In genomic region chr9:130860458-130861316, GRCh38 we compare ENCODE assay signal across 11 cellular contexts. TPM values are rescaled to one million over a fixed set of nuclear protein-coding genes. Genes with fewer than 3 reads are reported as not detected.
DNase-seq lines count a peak whose midpoint lies in the region; ATAC-seq and TF ChIP-seq lines count a peak whose summit lies in the region.
"Had no signal": no experiment of that assay in that cellular context is flagged by ENCODE, and none has a peak within 500 bp of the region (broad histone marks: within the 10 kb centered on the region; RNA-seq: fewer than 3 reads in every experiment).

No MANE protein-coding gene starts in this region.

- no peaks in the 10 kb centered on the region for H3K27me3 ChIP-seq in RWPE2 (ENCODE audit: insufficient read depth, poor library complexity, severe bottlenecking)

- peaks cover 25% of the 10 kb centered on the region for H3K4me1 ChIP-seq in RWPE2 (ENCODE audit: insufficient read depth, poor library complexity, severe bottlenecking)

- H3K9me3 ChIP-seq in RWPE2 (ENCODE audit: severe bottlenecking), result no peaks in the 10 kb centered on the region

- DNase-seq in ACHN (peak; percentile 95), RWPE2 (ENCODE audit: low spot score) (peak; percentile 76), fibroblast of gingiva (ENCODE audit: low read depth) (peak; percentile 94), natural killer cell (no peak), T-helper 1 cell (no peak)
- DNase-seq: activated effector memory CD4-positive, alpha-beta T cell treated with anti-CD3 and anti-CD28 coated beads, Interleukin-2, amount 50 U/mL, for 16 hours had no signal

- H3K27ac ChIP-seq in RWPE2 (ENCODE audit: poor library complexity, severe bottlenecking), result peak overlapping the region; percentile 63
- H3K27ac ChIP-seq: C4-2B had no signal

- H3K9me3 Mint-ChIP-seq in natural killer cell, result no peaks in the 10 kb centered on the region
- H3K9me3 Mint-ChIP-seq: IgD-negative memory B cell had no signal

- H3K4me3 Mint-ChIP-seq in natural killer cell, result peak overlapping the region; percentile 4
- H3K4me3 Mint-ChIP-seq: IgD-negative memory B cell had no signal

- peak; percentile 48 for TF ChIP-seq CTCF in RWPE2 (IDR thresholded peaks at IDR 0.05; ENCODE audit: poor library complexity, severe bottlenecking)
- no peak for TF ChIP-seq CTCF in natural killer cell (IDR thresholded peaks at IDR 0.05)

- no peaks in the 10 kb centered on the region for H3K27me3 Mint-ChIP-seq in natural killer cell (ENCODE audit: low read depth in 2 of 2)
- H3K27me3 Mint-ChIP-seq: IgD-negative memory B cell had no signal

- peaks cover 0 to 11% of the 10 kb centered on the region in 2 donors for H3K4me1 Mint-ChIP-seq in natural killer cell
- H3K4me1 Mint-ChIP-seq: IgD-negative memory B cell had no signal

- ATAC-seq in RWPE2 (ENCODE audit: low read depth) (peak; percentile 87), natural killer cell (peak in 1 of 3 donors; percentile 87), HG03025 (IDR thresholded peaks at IDR 0.05; ENCODE audit: low FRiP score, unreplicated experiment) (no peak), HG03045 (IDR thresholded peaks at IDR 0.05; ENCODE audit: unreplicated experiment) (no peak)
- no peak for ATAC-seq in activated CD4-positive, CD25-positive, alpha-beta regulatory T cell treated with anti-CD3 and anti-CD28 coated beads, Interleukin-2, amount 50 U/mL, for 24 hours

- H3K36me3 Mint-ChIP-seq in natural killer cell, result no peaks in the 10 kb centered on the region
- H3K36me3 Mint-ChIP-seq: IgD-negative memory B cell had no signal

- in situ Hi-C loops in ACHN (cut with HindIII; ENCODE audit: low pct_ligation_motif_present, low pct_unique_long_range_greater_than_20kb, low sequenced_read_pairs), result no loop called here

- intact Hi-C loops in natural killer cell (cut with micrococcal nuclease), result loop anchor here (10.0 kb wide), 1 partner anchor 396 kb away; no protein-coding TSS in a partner anchor

- H3K4me3 ChIP-seq in RWPE2 (ENCODE audit: severe bottlenecking), result no peak overlapping the region

- peak overlapping the region in 1 of 2 donors; percentile 8 for H3K27ac Mint-ChIP-seq in natural killer cell
- H3K27ac Mint-ChIP-seq: IgD-negative memory B cell had no signal

- peaks cover 76% of the 10 kb centered on the region for H3K36me3 ChIP-seq in RWPE2 (ENCODE audit: low read depth)

RNA-seq across cellular contexts. Expression of gene ABL1, which starts 25.6 kb away (rescaled TPM):
- 10 to 100 TPM; 49.7 to 65.6 (median 53.8) TPM for total RNA-seq in natural killer cell

RNA-seq across cellular contexts. Expression of gene QRFP, which starts 35.9 kb away (rescaled TPM):
- not detected for total RNA-seq in natural killer cell

Comparison
In these comparisons a context has a peak if more than half of its experiments do, and no peak if none do; other contexts are left out.
1. DNase-seq: peak in ACHN (single experiment), RWPE2 (single experiment) and fibroblast of gingiva (single experiment); none in natural killer cell (single experiment) and T-helper 1 cell (0 of 5).